ENCODE assay signal across 1 cellular context in genomic region chr11:120386774-120387371, GRCh38.
TF ChIP-seq lines count a peak whose summit lies in the region.

No MANE protein-coding gene starts in this region.

TF ChIP-seq in IMR-90, 13 proteins besides CTCF, POLR2A, EP300 and RAD21:
- TF ChIP-seq NFE2L2 (IDR thresholded peaks at IDR 0.05; ENCODE audit: low read depth, low read length) (no peak), FOS (IDR thresholded peaks at IDR 0.05; ENCODE audit: low read depth, low read length) (no peak), CEBPB (IDR thresholded peaks at IDR 0.05; ENCODE audit: low read depth, low read length) (0 out of 2 replicates have a peak, but pooled peaks have one; percentile 1), SMC3 (IDR thresholded peaks at IDR 0.05; ENCODE audit: low read depth, low read length) (no peak)
TF ChIP-seq in IMR-90: peak in this region for 1.
